Comparison of ENCODE assay signal across 8 cellular contexts in the genomic region with DNA sequence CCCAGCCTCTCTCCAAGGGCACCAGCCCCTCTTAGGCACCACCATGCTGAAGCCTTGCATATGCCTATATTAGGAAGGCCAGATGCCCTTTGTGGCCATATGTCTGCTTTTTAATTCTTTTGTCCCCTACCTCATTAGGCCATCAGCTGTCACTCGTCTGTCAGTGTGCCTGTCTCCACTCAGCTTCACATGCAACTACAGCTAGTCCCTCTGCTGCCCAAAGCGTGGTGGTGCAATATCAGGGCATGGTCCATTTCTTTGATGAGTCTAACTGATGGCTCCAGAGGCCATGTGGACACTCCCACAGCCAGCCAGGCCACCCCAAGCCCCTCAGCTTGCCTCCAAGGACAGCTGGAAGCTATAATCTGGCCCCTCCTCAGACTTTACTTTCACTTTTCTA. TPM values are rescaled to one million over a fixed set of nuclear protein-coding genes. Genes with fewer than 3 reads are reported as not detected.
DNase-seq lines count a peak whose midpoint lies in the region; ATAC-seq, FAIRE-seq and TF ChIP-seq lines count a peak whose summit lies in the region.

No MANE protein-coding gene starts in this region.

- TF ChIP-seq CTCF in heart left ventricle (IDR thresholded peaks at IDR 0.05) (peak; percentile 12 to 57 (median 33)), upper lobe of right lung (IDR thresholded peaks at IDR 0.05) (peak; percentile 40)

- no peaks in the 10 kb centered on the region for H3K27me3 Mint-ChIP-seq in T-helper 2 cell treated with Interferon-gamma antibody and Interleukin-4, amounts not matched to agents 5 μg/mL and 100 μg/mL, for 36 hours (ENCODE audit: low read depth)

- H3K4me1 ChIP-seq in heart left ventricle = peaks cover 9 to 81% (median 51%) of the 10 kb centered on the region in 12 donors
- peaks cover 56% of the 10 kb centered on the region for H3K4me1 ChIP-seq in upper lobe of right lung

- H3K27ac Mint-ChIP-seq in T-helper 2 cell treated with Interferon-gamma antibody and Interleukin-4, amounts not matched to agents 5 μg/mL and 100 μg/mL, for 36 hours = peak overlapping the region; percentile 81

- 35 to 41% (median 38%) methylated on average over 2 of the region's 2 CpGs for WGBS in heart left ventricle, 4 donors

- no peak overlapping the region for H3K4me3 ChIP-seq in heart left ventricle
- H3K4me3 ChIP-seq in upper lobe of right lung = no peak overlapping the region

- peaks cover 52% of the 10 kb centered on the region for H3K4me1 Mint-ChIP-seq in T-helper 2 cell treated with Interferon-gamma antibody and Interleukin-4, amounts not matched to agents 5 μg/mL and 100 μg/mL, for 36 hours (ENCODE audit: low read depth)

- no peaks in the 10 kb centered on the region for H3K27me3 ChIP-seq in heart left ventricle
- no peaks in the 10 kb centered on the region for H3K27me3 ChIP-seq in upper lobe of right lung

- H3K27ac ChIP-seq in heart left ventricle = peak overlapping the region in 7 of 12 donors; percentile 5 to 68 (median 41)
- H3K27ac ChIP-seq in upper lobe of right lung = no peak overlapping the region

- intact Hi-C loops in heart left ventricle (cut with DNase I) (loop anchor here in 2 of 10 donors (2.0 to 10.0 kb wide), 2 partner anchors 19 to 421 kb away; a partner anchor contains a TSS), upper lobe of right lung (cut with DNase I) (no loop called here)

- H3K36me3 ChIP-seq in heart left ventricle = no peaks in the 10 kb centered on the region
- no peaks in the 10 kb centered on the region for H3K36me3 ChIP-seq in upper lobe of right lung

- H3K9me3 ChIP-seq in heart left ventricle (no peaks in the 10 kb centered on the region), upper lobe of right lung (no peaks in the 10 kb centered on the region)

- peaks cover 4% of the 10 kb centered on the region for H3K36me3 Mint-ChIP-seq in T-helper 2 cell treated with Interferon-gamma antibody and Interleukin-4, amounts not matched to agents 5 μg/mL and 100 μg/mL, for 36 hours (ENCODE audit: low read depth)

- H3K9me3 Mint-ChIP-seq in T-helper 2 cell treated with Interferon-gamma antibody and Interleukin-4, amounts not matched to agents 5 μg/mL and 100 μg/mL, for 36 hours = no peaks in the 10 kb centered on the region

- no peak for TF ChIP-seq POLR2A in heart left ventricle (IDR thresholded peaks at IDR 0.05)

- peak overlapping the region; percentile 14 for H3K4me3 Mint-ChIP-seq in T-helper 2 cell treated with Interferon-gamma antibody and Interleukin-4, amounts not matched to agents 5 μg/mL and 100 μg/mL, for 36 hours

- ATAC-seq in heart left ventricle = no peak
- no peak for ATAC-seq in upper lobe of right lung
- no peak for ATAC-seq in HG03139 (IDR thresholded peaks at IDR 0.05; ENCODE audit: unreplicated experiment)

- no peak for FAIRE-seq in HTR-8/SVneo (lab: Jason Lieb, UNC)

- DNase-seq in D341Med (ENCODE audit: low spot score) = peak; percentile 77
- peak; percentile 41 for DNase-seq in HT1080 (ENCODE audit: low read depth)
- no peak for DNase-seq in T-helper 2 cell treated with Interferon-gamma antibody and Interleukin-4, amounts not matched to agents 5 μg/mL and 100 μg/mL, for 36 hours (ENCODE audit: low spot score)
- DNase-seq in heart left ventricle = no peak
- no peak for DNase-seq in upper lobe of right lung
- DNase-seq in HTR-8/SVneo (ENCODE audit: insufficient read length, low spot score) = no peak
- no peak for DNase-seq in DMS153 treated with DMSO at 0.1 percent for 48 hours (lab: John Stamatoyannopoulos, UW; ENCODE audit: unreplicated experiment)

RNA-seq across cellular contexts. Expression of a gene that starts 36.3 kb away (rescaled TPM):
- 17.0 and 21.0 TPM in 2 replicates for total RNA-seq in HT1080 (2014; rRNA removed; shearing (Covaris generic))
- polyA plus RNA-seq in HT1080 (2015; cell fraction: cytosol; rRNA removed) = 6.9 and 7.5 TPM in 2 replicates
- polyA plus RNA-seq in HT1080 (2015; cell fraction: nucleus; rRNA removed) = 45.6 and 55.3 TPM in 2 replicates
- total RNA-seq in heart left ventricle (100 to 1,000 TPM; 241 to 340 (median 300) TPM), upper lobe of right lung (51.0 TPM)
- 100 to 1,000 TPM in 1 of 2 donors, 10 to 100 TPM in 1; 83.5 to 306 TPM for polyA plus RNA-seq in heart left ventricle

Comparison
In these comparisons a context has a peak if more than half of its experiments do, and no peak if none do; other contexts are left out.
1. DNase-seq: peak in D341Med (single experiment) and HT1080 (single experiment); none in T-helper 2 cell treated with Interferon-gamma antibody and Interleukin-4, amounts not matched to agents 5 μg/mL and 100 μg/mL, for 36 hours (single experiment), heart left ventricle (0 of 5), upper lobe of right lung (single experiment), HTR-8/SVneo (single experiment) and DMS153 treated with DMSO at 0.1 percent for 48 hours (single experiment).